Comparison of ENCODE assay signal across 12 cellular contexts in genomic region chr12:52358575-52359350, GRCh38. TPM values are rescaled to one million over a fixed set of nuclear protein-coding genes. Genes with fewer than 3 reads are reported as not detected.
DNase-seq lines count a peak whose midpoint lies in the region; ATAC-seq and TF ChIP-seq lines count a peak whose summit lies in the region.
"Had no signal": no experiment of that assay in that cellular context is flagged by ENCODE, and none has a peak within 500 bp of the region (broad histone marks: within the 10 kb centered on the region; RNA-seq: fewer than 3 reads in every experiment).

No MANE protein-coding gene starts in this region.

- H2AFZ ChIP-seq in OCI-LY1 (ENCODE audit: low read length) = no peak overlapping the region

- no peaks in the 10 kb centered on the region for H3K36me3 Mint-ChIP-seq in HFFc6 (ENCODE audit: low read depth)

- H3K27me3 ChIP-seq in OCI-LY1 (ENCODE audit: insufficient read depth, low read length) = no peaks in the 10 kb centered on the region

- H3K4me3 Mint-ChIP-seq in HFFc6 = no peak overlapping the region
- H3K4me3 Mint-ChIP-seq: neural crest cell had no signal

- DNase-seq in 8988T (peak; percentile 45), HFFc6 (no peak), amniotic stem cell (lab: John Stamatoyannopoulos, UW) (no peak), cerebellar cortex (ENCODE audit: low spot score) (no peak), DMS153 (lab: John Stamatoyannopoulos, UW) (no peak)
- DNase-seq: DMS79 had no signal

- peaks cover 23% of the 10 kb centered on the region for H3K4me1 ChIP-seq in OCI-LY1 (ENCODE audit: insufficient read depth, low read length, severe bottlenecking)

- H3K27me3 Mint-ChIP-seq in HFFc6 (ENCODE audit: insufficient read depth) = peaks cover 37% of the 10 kb centered on the region

- H3K4me2 ChIP-seq in OCI-LY1 (ENCODE audit: low read length) = peak overlapping the region; percentile 49; the same call in 1 of the 2 replicates

- no peaks in the 10 kb centered on the region for H3F3A ChIP-seq in OCI-LY1 (ENCODE audit: insufficient read depth, low read length)

- H3K79me2 ChIP-seq in OCI-LY1 (ENCODE audit: insufficient read depth, low read length) = no peaks in the 10 kb centered on the region

- no peaks in the 10 kb centered on the region for H3K9me3 ChIP-seq in OCI-LY1 (ENCODE audit: low read length)
- H3K9me3 ChIP-seq: thoracic aorta had no signal

- no peaks in the 10 kb centered on the region for H4K20me1 ChIP-seq in OCI-LY1 (ENCODE audit: insufficient read depth, low read length)

- peak overlapping the region; percentile 7 for H3K4me3 ChIP-seq in OCI-LY1 (ENCODE audit: low read depth, low read length, poor library complexity, severe bottlenecking)
- H3K4me3 ChIP-seq: thoracic aorta had no signal

- no peak overlapping the region for H3K27ac Mint-ChIP-seq in HFFc6

- no peaks in the 10 kb centered on the region for H3K9me2 ChIP-seq in OCI-LY1 (ENCODE audit: low read depth, low read length)

- peak; percentile 31; the same call in 1 of the 2 replicates for TF ChIP-seq CTCF in OCI-LY1 (IDR thresholded peaks at IDR 0.05; ENCODE audit: low read length)
- TF ChIP-seq CTCF in HFFc6 (IDR thresholded peaks at IDR 0.05) = no peak

- no peak overlapping the region; the same call in 1 of the 2 replicates for H3K9ac ChIP-seq in OCI-LY1 (ENCODE audit: low read length)

- peaks cover 10% of the 10 kb centered on the region for H3K4me1 Mint-ChIP-seq in HFFc6 (ENCODE audit: low read depth)
- H3K4me1 Mint-ChIP-seq: neural crest cell had no signal

- no peaks in the 10 kb centered on the region for H3K9me3 Mint-ChIP-seq in HFFc6
- H3K9me3 Mint-ChIP-seq: neural crest cell had no signal

- H3K36me3 ChIP-seq in OCI-LY1 (ENCODE audit: insufficient read depth, low read length) = no peaks in the 10 kb centered on the region
- H3K36me3 ChIP-seq: thoracic aorta had no signal

- ATAC-seq in GM18511 (IDR thresholded peaks at IDR 0.05; ENCODE audit: unreplicated experiment) (peak; percentile 97), HG02763 (IDR thresholded peaks at IDR 0.05; ENCODE audit: unreplicated experiment) (peak; percentile 87)

- peak overlapping the region; percentile 84 for H3K27ac ChIP-seq in OCI-LY1 (ENCODE audit: low read depth, low read length, poor library complexity, severe bottlenecking)
- H3K27ac ChIP-seq: thoracic aorta had no signal

RNA-seq across cellular contexts. Expression of gene KRT85, which starts 8.5 kb away (rescaled TPM):
- total RNA-seq in HFFc6 (2021; fragmentation: NEBNext Ultra II Directional; extraction: Animal tissue kit (Norgen Biotek cat#: 25700)) = not detected
- total RNA-seq: neural crest cell, SK-MEL-5, thoracic aorta had no signal

RNA-seq across cellular contexts. Expression of gene KRT84, which starts 26.7 kb away (rescaled TPM):
- total RNA-seq in HFFc6 (2021; fragmentation: NEBNext Ultra II Directional; extraction: Animal tissue kit (Norgen Biotek cat#: 25700)) = not detected
- total RNA-seq: neural crest cell, SK-MEL-5, thoracic aorta had no signal

RNA-seq across cellular contexts. Expression of gene KRT83, which starts 37.6 kb away (rescaled TPM):
- not detected for total RNA-seq in HFFc6 (2021; fragmentation: NEBNext Ultra II Directional; extraction: Animal tissue kit (Norgen Biotek cat#: 25700))
- total RNA-seq: neural crest cell, SK-MEL-5, thoracic aorta had no signal

RNA-seq across cellular contexts. Expression of gene KRT82, which starts 47.4 kb away (rescaled TPM):
- total RNA-seq in HFFc6 (2021; fragmentation: NEBNext Ultra II Directional; extraction: Animal tissue kit (Norgen Biotek cat#: 25700)) = not detected
- total RNA-seq: neural crest cell, SK-MEL-5, thoracic aorta had no signal
